Comparison of ENCODE assay signal across 1 cellular context in the genomic region with DNA sequence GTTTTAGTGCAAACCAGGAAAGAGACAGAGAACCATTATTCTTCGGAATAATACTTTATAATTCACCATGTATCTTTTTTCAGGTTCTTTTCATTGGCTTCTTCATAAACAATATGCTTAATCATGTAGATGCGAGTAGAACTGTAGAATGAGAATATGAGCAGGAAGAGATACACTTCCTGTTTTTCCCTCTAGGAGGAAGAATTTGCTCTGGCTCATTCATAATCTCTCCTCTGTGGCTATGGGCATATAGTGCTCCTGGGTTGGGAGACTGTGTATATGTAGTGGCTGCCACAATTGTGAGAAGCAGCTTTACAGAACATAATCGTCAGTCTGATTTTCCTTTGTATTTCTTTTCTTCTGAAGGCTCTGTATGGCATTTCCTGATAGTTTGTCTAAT.
TF ChIP-seq lines count a peak whose summit lies in the region.

No MANE protein-coding gene starts in this region.

TF ChIP-seq in GM23338, 12 proteins besides CTCF, POLR2A, EP300 and RAD21:
- TF ChIP-seq ZNF462 (CRISPR knock-in tag; IDR thresholded peaks at IDR 0.05) (no peak), JUNB (IDR thresholded peaks at IDR 0.05; ENCODE audit: unreplicated experiment) (no peak), NANOG (IDR thresholded peaks at IDR 0.05; ENCODE audit: borderline replicate concordance) (no peak), POLR2AphosphoS5 (IDR thresholded peaks at IDR 0.05; ENCODE audit: low read depth) (no peak), STAT1 (IDR thresholded peaks at IDR 0.05; ENCODE audit: unreplicated experiment) (no peak), EZH2phosphoT487 (IDR thresholded peaks at IDR 0.05; ENCODE audit: unreplicated experiment) (no peak), ZNF331 (CRISPR knock-in tag; IDR thresholded peaks at IDR 0.05; ENCODE audit: low read depth) (no peak), EZH2 (IDR thresholded peaks at IDR 0.05; ENCODE audit: low read depth, unreplicated experiment) (no peak), ZNF114 (CRISPR knock-in tag; IDR thresholded peaks at IDR 0.05) (no peak), ETS1 (IDR thresholded peaks at IDR 0.05) (no peak), CREB1 (CRISPR knock-in tag; IDR thresholded peaks at IDR 0.05; ENCODE audit: low read depth) (no peak)
- TF ChIP-seq, protein P1, sequence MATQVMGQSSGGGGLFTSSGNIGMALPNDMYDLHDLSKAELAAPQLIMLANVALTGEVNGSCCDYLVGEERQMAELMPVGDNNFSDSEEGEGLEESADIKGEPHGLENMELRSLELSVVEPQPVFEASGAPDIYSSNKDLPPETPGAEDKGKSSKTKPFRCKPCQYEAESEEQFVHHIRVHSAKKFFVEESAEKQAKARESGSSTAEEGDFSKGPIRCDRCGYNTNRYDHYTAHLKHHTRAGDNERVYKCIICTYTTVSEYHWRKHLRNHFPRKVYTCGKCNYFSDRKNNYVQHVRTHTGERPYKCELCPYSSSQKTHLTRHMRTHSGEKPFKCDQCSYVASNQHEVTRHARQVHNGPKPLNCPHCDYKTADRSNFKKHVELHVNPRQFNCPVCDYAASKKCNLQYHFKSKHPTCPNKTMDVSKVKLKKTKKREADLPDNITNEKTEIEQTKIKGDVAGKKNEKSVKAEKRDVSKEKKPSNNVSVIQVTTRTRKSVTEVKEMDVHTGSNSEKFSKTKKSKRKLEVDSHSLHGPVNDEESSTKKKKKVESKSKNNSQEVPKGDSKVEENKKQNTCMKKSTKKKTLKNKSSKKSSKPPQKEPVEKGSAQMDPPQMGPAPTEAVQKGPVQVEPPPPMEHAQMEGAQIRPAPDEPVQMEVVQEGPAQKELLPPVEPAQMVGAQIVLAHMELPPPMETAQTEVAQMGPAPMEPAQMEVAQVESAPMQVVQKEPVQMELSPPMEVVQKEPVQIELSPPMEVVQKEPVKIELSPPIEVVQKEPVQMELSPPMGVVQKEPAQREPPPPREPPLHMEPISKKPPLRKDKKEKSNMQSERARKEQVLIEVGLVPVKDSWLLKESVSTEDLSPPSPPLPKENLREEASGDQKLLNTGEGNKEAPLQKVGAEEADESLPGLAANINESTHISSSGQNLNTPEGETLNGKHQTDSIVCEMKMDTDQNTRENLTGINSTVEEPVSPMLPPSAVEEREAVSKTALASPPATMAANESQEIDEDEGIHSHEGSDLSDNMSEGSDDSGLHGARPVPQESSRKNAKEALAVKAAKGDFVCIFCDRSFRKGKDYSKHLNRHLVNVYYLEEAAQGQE (IDR thresholded peaks at IDR 0.05; ENCODE audit: unreplicated experiment) = no peak
